Comparison of ENCODE assay signal across 2 cellular contexts in genomic region chr7:6305330-6305729, GRCh38.
TF ChIP-seq lines count a peak whose summit lies in the region.

No MANE protein-coding gene starts in this region.

TF ChIP-seq in A549, 52 proteins besides CTCF, POLR2A, EP300 and RAD21 (continued from another document):
- TF ChIP-seq, protein P1, sequence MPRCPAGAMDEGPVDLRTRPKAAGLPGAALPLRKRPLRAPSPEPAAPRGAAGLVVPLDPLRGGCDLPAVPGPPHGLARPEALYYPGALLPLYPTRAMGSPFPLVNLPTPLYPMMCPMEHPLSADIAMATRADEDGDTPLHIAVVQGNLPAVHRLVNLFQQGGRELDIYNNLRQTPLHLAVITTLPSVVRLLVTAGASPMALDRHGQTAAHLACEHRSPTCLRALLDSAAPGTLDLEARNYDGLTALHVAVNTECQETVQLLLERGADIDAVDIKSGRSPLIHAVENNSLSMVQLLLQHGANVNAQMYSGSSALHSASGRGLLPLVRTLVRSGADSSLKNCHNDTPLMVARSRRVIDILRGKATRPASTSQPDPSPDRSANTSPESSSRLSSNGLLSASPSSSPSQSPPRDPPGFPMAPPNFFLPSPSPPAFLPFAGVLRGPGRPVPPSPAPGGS (IDR thresholded peaks at IDR 0.05): 0 out of 3 replicates have a peak, but pooled peaks have one; percentile 57
- TF ChIP-seq, protein P2, sequence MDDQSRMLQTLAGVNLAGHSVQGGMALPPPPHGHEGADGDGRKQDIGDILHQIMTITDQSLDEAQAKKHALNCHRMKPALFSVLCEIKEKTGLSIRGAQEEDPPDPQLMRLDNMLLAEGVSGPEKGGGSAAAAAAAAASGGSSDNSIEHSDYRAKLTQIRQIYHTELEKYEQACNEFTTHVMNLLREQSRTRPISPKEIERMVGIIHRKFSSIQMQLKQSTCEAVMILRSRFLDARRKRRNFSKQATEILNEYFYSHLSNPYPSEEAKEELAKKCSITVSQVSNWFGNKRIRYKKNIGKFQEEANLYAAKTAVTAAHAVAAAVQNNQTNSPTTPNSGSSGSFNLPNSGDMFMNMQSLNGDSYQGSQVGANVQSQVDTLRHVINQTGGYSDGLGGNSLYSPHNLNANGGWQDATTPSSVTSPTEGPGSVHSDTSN (IDR thresholded peaks at IDR 0.05): no peak
- TF ChIP-seq JUN (IDR thresholded peaks at IDR 0.05) (peak; percentile 33 to 41; a peak in 2 of 5 replicates), GATA3 (IDR thresholded peaks at IDR 0.05; ENCODE audit: borderline replicate concordance) (peak; percentile 90), SMC3 (IDR thresholded peaks at IDR 0.05) (0 out of 3 replicates have a peak, but pooled peaks have one; percentile 5), JUNB (IDR thresholded peaks at IDR 0.05) (peak; percentile 53; the same call in 1 of the 2 replicates), FOSL2 (IDR thresholded peaks at IDR 0.05) (no peak), FOSL2 (CRISPR knock-in tag; IDR thresholded peaks at IDR 0.05) (peak; percentile 52)

TF ChIP-seq in IMR-90, 13 proteins besides CTCF, POLR2A, EP300 and RAD21 (continued from another document):
- TF ChIP-seq, protein P3, sequence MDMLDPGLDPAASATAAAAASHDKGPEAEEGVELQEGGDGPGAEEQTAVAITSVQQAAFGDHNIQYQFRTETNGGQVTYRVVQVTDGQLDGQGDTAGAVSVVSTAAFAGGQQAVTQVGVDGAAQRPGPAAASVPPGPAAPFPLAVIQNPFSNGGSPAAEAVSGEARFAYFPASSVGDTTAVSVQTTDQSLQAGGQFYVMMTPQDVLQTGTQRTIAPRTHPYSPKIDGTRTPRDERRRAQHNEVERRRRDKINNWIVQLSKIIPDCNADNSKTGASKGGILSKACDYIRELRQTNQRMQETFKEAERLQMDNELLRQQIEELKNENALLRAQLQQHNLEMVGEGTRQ (IDR thresholded peaks at IDR 0.05; ENCODE audit: low read depth, low read length): no peak
- no peak for TF ChIP-seq MXI1 (IDR thresholded peaks at IDR 0.05; ENCODE audit: borderline replicate concordance, low read depth, low read length)
- no peak for TF ChIP-seq MAFK (IDR thresholded peaks at IDR 0.05; ENCODE audit: low read depth, low read length)
- no peak for TF ChIP-seq SMC3 (IDR thresholded peaks at IDR 0.05; ENCODE audit: low read depth, low read length)
- no peak for TF ChIP-seq FOS (IDR thresholded peaks at IDR 0.05; ENCODE audit: low read depth, low read length)
- TF ChIP-seq NFE2L2 (IDR thresholded peaks at IDR 0.05; ENCODE audit: low read depth, low read length): no peak
- TF ChIP-seq CHD1 (IDR thresholded peaks at IDR 0.05; ENCODE audit: low read depth, low read length): no peak
- no peak for TF ChIP-seq BHLHE40 (IDR thresholded peaks at IDR 0.05; ENCODE audit: low read depth, low read length)
- no peak for TF ChIP-seq MAZ (IDR thresholded peaks at IDR 0.05; ENCODE audit: borderline replicate concordance, low read depth, low read length)
- TF ChIP-seq CEBPB (IDR thresholded peaks at IDR 0.05; ENCODE audit: low read depth, low read length): no peak
TF ChIP-seq in IMR-90: peak in this region for 0.
